Comparison of ENCODE assay signal across 8 cellular contexts in the genomic region with DNA sequence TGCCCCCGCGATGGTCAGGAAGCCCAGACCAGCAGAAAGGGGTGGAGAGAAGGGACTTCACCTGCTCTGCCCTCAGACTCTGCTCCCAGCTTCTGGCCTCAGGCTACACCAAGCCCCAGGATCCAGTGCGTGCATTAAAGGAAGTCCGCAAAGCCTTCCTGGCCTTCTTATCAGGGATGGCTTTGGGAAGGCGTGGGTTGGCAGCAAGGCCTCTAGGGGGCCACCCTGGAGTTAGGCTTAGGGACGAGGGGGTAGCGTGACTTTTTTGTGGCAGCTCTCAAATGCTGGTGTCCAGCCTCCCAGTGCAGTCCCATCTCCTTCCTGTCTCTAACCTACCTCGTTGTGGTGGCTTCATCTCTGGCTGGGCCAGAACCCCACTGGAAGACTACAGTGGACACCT. TPM values are rescaled to one million over a fixed set of nuclear protein-coding genes. Genes with fewer than 3 reads are reported as not detected.
DNase-seq lines count a peak whose midpoint lies in the region; ATAC-seq and TF ChIP-seq lines count a peak whose summit lies in the region.
"Had no signal": no experiment of that assay in that cellular context is flagged by ENCODE, and none has a peak within 500 bp of the region (broad histone marks: within the 10 kb centered on the region; RNA-seq: fewer than 3 reads in every experiment).

No MANE protein-coding gene starts in this region.

- no peaks in the 10 kb centered on the region for H3K9me3 ChIP-seq in CD8-positive, alpha-beta T cell (ENCODE audit: low read length)

- no peaks in the 10 kb centered on the region for H3K27me3 ChIP-seq in CD8-positive, alpha-beta T cell (ENCODE audit: insufficient read depth, low read length)

- no peak overlapping the region for H3K27ac ChIP-seq in CD8-positive, alpha-beta T cell (ENCODE audit: low read depth, low read length)

- CTCF ChIA-PET in CD8-positive, alpha-beta T cell (lab: Charles Lee) = interaction anchor here (0.5 to 3.1 kb wide), 3 partner anchors 12 to 103 kb away, joined by 3 to 22 read pairs (median 3); no protein-coding TSS in a partner anchor

- POLR2A ChIA-PET in CD8-positive, alpha-beta T cell (lab: Charles Lee) = no interaction called here

- no peak for ATAC-seq in CD8-positive, alpha-beta T cell

- H3K4me3 Mint-ChIP-seq in neural crest cell = no peak overlapping the region
- H3K4me3 Mint-ChIP-seq in CD8-positive, alpha-beta T cell = no peak overlapping the region
- H3K4me3 Mint-ChIP-seq: central memory CD8-positive, alpha-beta T cell had no signal

- intact Hi-C loops in CD8-positive, alpha-beta T cell (cut with DNase I, micrococcal nuclease) = no loop called here

- H3K4me3 ChIP-seq in cardiac fibroblast (replicated peaks in 1 of 2; ENCODE audit: low read depth in 2 of 2, low read length in 2 of 2) = no peak overlapping the region
- no peak overlapping the region for H3K4me3 ChIP-seq in CD8-positive, alpha-beta T cell (ENCODE audit: low read depth, low read length)

- no peak overlapping the region for H3K27ac Mint-ChIP-seq in neural crest cell (ENCODE audit: unreplicated experiment)
- no peak overlapping the region for H3K27ac Mint-ChIP-seq in CD8-positive, alpha-beta T cell

- TF ChIP-seq CTCF in cardiac fibroblast (IDR thresholded peaks at IDR 0.05; ENCODE audit: low read depth, low read length) (peak; percentile 32), neural crest cell (conservative IDR thresholded peaks at IDR 0.05) (peak; percentile 48)
- no peak for TF ChIP-seq CTCF in CD8-positive, alpha-beta T cell (IDR thresholded peaks at IDR 0.05)

- H3K4me1 ChIP-seq in CD8-positive, alpha-beta T cell (ENCODE audit: insufficient read depth, low read length) = no peaks in the 10 kb centered on the region

- H3K36me3 ChIP-seq in CD8-positive, alpha-beta T cell (ENCODE audit: insufficient read depth, low read length) = no peaks in the 10 kb centered on the region

- no peaks in the 10 kb centered on the region for H3K27me3 Mint-ChIP-seq in neural crest cell (ENCODE audit: low read depth)
- no peaks in the 10 kb centered on the region for H3K27me3 Mint-ChIP-seq in CD8-positive, alpha-beta T cell (ENCODE audit: low read depth)
- H3K27me3 Mint-ChIP-seq: central memory CD8-positive, alpha-beta T cell had no signal

- DNase-seq in EL = peak; percentile 25
- peak; percentile 20 to 29 for DNase-seq in Kasumi-1 (lab: John Stamatoyannopoulos, UW)
- no peak for DNase-seq in cardiac fibroblast (ENCODE audit: low read depth in 2 of 2)
- DNase-seq in neural crest cell (ENCODE audit: low read depth, low spot score) = peak; percentile 42
- no peak for DNase-seq in foreskin melanocyte
- DNase-seq in activated CD4-positive, alpha-beta T cell treated with anti-CD3 and anti-CD28 coated beads for 48 hours = no peak
- DNase-seq in CD8-positive, alpha-beta T cell = no peak

- H3K36me3 Mint-ChIP-seq in neural crest cell (ENCODE audit: low read depth) = no peaks in the 10 kb centered on the region
- no peaks in the 10 kb centered on the region for H3K36me3 Mint-ChIP-seq in CD8-positive, alpha-beta T cell

- peaks cover 9% of the 10 kb centered on the region for H3K4me1 Mint-ChIP-seq in neural crest cell
- no peaks in the 10 kb centered on the region for H3K4me1 Mint-ChIP-seq in CD8-positive, alpha-beta T cell (ENCODE audit: low read depth)
- H3K4me1 Mint-ChIP-seq: central memory CD8-positive, alpha-beta T cell had no signal

- no peaks in the 10 kb centered on the region for H3K9me3 Mint-ChIP-seq in neural crest cell
- no peaks in the 10 kb centered on the region for H3K9me3 Mint-ChIP-seq in CD8-positive, alpha-beta T cell
- H3K9me3 Mint-ChIP-seq: central memory CD8-positive, alpha-beta T cell had no signal

RNA-seq across cellular contexts. Expression of a gene that starts 18.9 kb away (rescaled TPM):
- total RNA-seq in neural crest cell = 1,471 and 1,533 TPM in 2 replicates
- total RNA-seq in CD8-positive, alpha-beta T cell = 1,000 to 10,000 TPM; 1,694 to 1,736 TPM

RNA-seq across cellular contexts. Expression of a gene that starts 31.3 kb away (rescaled TPM):
- total RNA-seq in neural crest cell = 29.9 and 32.5 TPM in 2 replicates
- total RNA-seq in CD8-positive, alpha-beta T cell = 1 to 10 TPM; 3.8 to 4.0 TPM

RNA-seq across cellular contexts. Expression of a gene that starts 39.7 kb away (rescaled TPM):
- total RNA-seq in neural crest cell = 12.3 and 14.8 TPM in 2 replicates
- total RNA-seq in CD8-positive, alpha-beta T cell = 1 to 10 TPM; 6.8 to 6.9 TPM

RNA-seq across cellular contexts. Expression of a gene that starts 40.8 kb away (rescaled TPM):
- 4.7 and 6.2 TPM in 2 replicates for total RNA-seq in neural crest cell
- 10 to 100 TPM; 44.3 to 44.4 TPM for total RNA-seq in CD8-positive, alpha-beta T cell

RNA-seq across cellular contexts. Expression of a gene that starts 41.8 kb away (rescaled TPM):
- 24.2 and 24.3 TPM in 2 replicates for total RNA-seq in neural crest cell
- total RNA-seq in CD8-positive, alpha-beta T cell = 1 to 10 TPM; 5.4 to 5.6 TPM

Comparison
In these comparisons a context has a peak if more than half of its experiments do, and no peak if none do; other contexts are left out.
1. DNase-seq: peak in EL (single experiment), Kasumi-1 (2 of 2) and neural crest cell (single experiment); none in cardiac fibroblast (0 of 2), foreskin melanocyte (single experiment), activated CD4-positive, alpha-beta T cell treated with anti-CD3 and anti-CD28 coated beads for 48 hours (single experiment) and CD8-positive, alpha-beta T cell (0 of 7).